Comparison of ENCODE assay signal across 19 cellular contexts in the genomic region with DNA sequence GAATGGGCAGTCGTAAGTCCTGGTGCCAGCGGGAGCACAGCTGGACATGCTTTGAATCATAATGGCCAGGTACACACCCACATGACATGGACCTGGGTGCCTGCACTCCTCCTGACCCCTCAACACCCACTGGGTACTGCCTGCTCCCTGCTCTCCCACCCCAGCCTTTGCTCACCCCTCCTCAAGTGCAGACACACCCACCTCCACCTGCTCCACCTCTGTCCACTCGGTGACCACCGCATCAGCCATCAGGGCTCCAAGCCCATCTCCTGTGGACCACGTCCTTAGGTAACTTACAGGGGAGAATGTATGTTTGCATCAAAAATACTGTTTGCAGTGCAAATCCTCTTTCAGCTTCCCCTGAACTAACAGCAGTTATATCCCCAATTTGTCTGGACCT.
DNase-seq lines count a peak whose midpoint lies in the region; ATAC-seq and TF ChIP-seq lines count a peak whose summit lies in the region.
"Had no signal": no experiment of that assay in that cellular context is flagged by ENCODE, and none has a peak within 500 bp of the region (broad histone marks: within the 10 kb centered on the region; RNA-seq: fewer than 3 reads in every experiment).

No MANE protein-coding gene starts in this region.

- peak overlapping the region; percentile 15 for H3K27ac Mint-ChIP-seq in neural progenitor cell
- H3K27ac Mint-ChIP-seq: B cell; CD4-positive, alpha-beta T cell; HFFc6 had no signal

- intact Hi-C loops in tibial artery (cut with DNase I; ENCODE audit: low total_unique reads): no loop called here
- intact Hi-C loops in colonic mucosa (cut with DNase I): no loop called here

- H3K27me3 ChIP-seq in RWPE2 (ENCODE audit: insufficient read depth, poor library complexity, severe bottlenecking) (no peaks in the 10 kb centered on the region), neural progenitor cell (no peaks in the 10 kb centered on the region), tibial artery (peaks cover 0 to 4% of the 10 kb centered on the region in 2 donors), colonic mucosa (no peaks in the 10 kb centered on the region)
- H3K27me3 ChIP-seq: BLaER1 had no signal

- ATAC-seq in RWPE2 (ENCODE audit: low read depth) (no peak), GM18505 (IDR thresholded peaks at IDR 0.05; ENCODE audit: unreplicated experiment) (no peak)
- ATAC-seq: GM12878 had no signal

- peaks cover 22% of the 10 kb centered on the region for H3K9me3 Mint-ChIP-seq in neural progenitor cell

- H2AFZ ChIP-seq in neural progenitor cell (replicated peaks): no peak overlapping the region

- peaks cover 4% of the 10 kb centered on the region for H3F3A ChIP-seq in neural progenitor cell (ENCODE audit: low read depth)

- H3K79me2 ChIP-seq in neural progenitor cell (ENCODE audit: low read depth): no peaks in the 10 kb centered on the region

- DNase-seq in RWPE2 (ENCODE audit: low spot score) (peak; percentile 28), neural progenitor cell (ENCODE audit: low spot score) (no peak), tibial artery (peak; percentile 2 to 28), NCI-H510A (lab: John Stamatoyannopoulos, UW) (no peak), colonic mucosa (no peak)
- DNase-seq: CD4-positive, alpha-beta T cell; CD8-positive, alpha-beta memory T cell; DMS 273 treated with DMSO at 0.1 percent for 48 hours; DMS79; EL; GDM1; GOT3; HFFc6 had no signal

- no peaks in the 10 kb centered on the region for H3K9me3 ChIP-seq in RWPE2 (ENCODE audit: severe bottlenecking)
- no peaks in the 10 kb centered on the region for H3K9me3 ChIP-seq in neural progenitor cell (ENCODE audit: low read depth)
- peaks cover 0 to 15% (median 14%) of the 10 kb centered on the region in 3 donors for H3K9me3 ChIP-seq in tibial artery
- H3K9me3 ChIP-seq in colonic mucosa: no peaks in the 10 kb centered on the region

- no peak overlapping the region for H3K9ac ChIP-seq in neural progenitor cell
- H3K9ac ChIP-seq in colonic mucosa (ENCODE audit: low read depth in 2 of 2, low read length in 2 of 2): no peak overlapping the region
- H3K9ac ChIP-seq: BLaER1 had no signal

- TF ChIP-seq POLR2A in GM18505 (IDR thresholded peaks at IDR 0.05; ENCODE audit: borderline replicate concordance, extremely low read depth, insufficient read depth, insufficient read length): no peak

- no peaks in the 10 kb centered on the region for H3K36me3 Mint-ChIP-seq in neural progenitor cell

- H3K4me2 ChIP-seq in neural progenitor cell: no peak overlapping the region
- H3K4me2 ChIP-seq: BLaER1 had no signal

- H3K27ac ChIP-seq in RWPE2 (ENCODE audit: poor library complexity, severe bottlenecking) (no peak overlapping the region), neural progenitor cell (no peak overlapping the region), tibial artery (no peak overlapping the region), colonic mucosa (no peak overlapping the region)
- H3K27ac ChIP-seq: BLaER1, C4-2B had no signal

- H3K4me3 ChIP-seq in RWPE2 (ENCODE audit: severe bottlenecking) (no peak overlapping the region), neural progenitor cell (no peak overlapping the region), tibial artery (no peak overlapping the region), colonic mucosa (no peak overlapping the region)
- H3K4me3 ChIP-seq: BLaER1, GM12878, HAP-1 had no signal

- H3K36me3 ChIP-seq in RWPE2 (ENCODE audit: low read depth): no peaks in the 10 kb centered on the region
- H3K36me3 ChIP-seq in neural progenitor cell: no peaks in the 10 kb centered on the region
- no peaks in the 10 kb centered on the region for H3K36me3 ChIP-seq in tibial artery
- H3K36me3 ChIP-seq in colonic mucosa: no peaks in the 10 kb centered on the region

- H3K4me1 ChIP-seq in RWPE2 (ENCODE audit: insufficient read depth, poor library complexity, severe bottlenecking): no peaks in the 10 kb centered on the region
- no peaks in the 10 kb centered on the region for H3K4me1 ChIP-seq in neural progenitor cell
- H3K4me1 ChIP-seq in tibial artery: no peaks in the 10 kb centered on the region
- H3K4me1 ChIP-seq in colonic mucosa: no peaks in the 10 kb centered on the region
- H3K4me1 ChIP-seq: HAP-1 had no signal

- H4K20me1 ChIP-seq in neural progenitor cell (ENCODE audit: low read depth): no peaks in the 10 kb centered on the region

- no peak overlapping the region for H3K4me3 Mint-ChIP-seq in neural progenitor cell
- H3K4me3 Mint-ChIP-seq: B cell; CD4-positive, alpha-beta T cell; CD8-positive, alpha-beta memory T cell; HFFc6 had no signal

- H3K4me1 Mint-ChIP-seq in neural progenitor cell: no peaks in the 10 kb centered on the region
- H3K4me1 Mint-ChIP-seq: B cell; CD8-positive, alpha-beta memory T cell had no signal

- H3K27me3 Mint-ChIP-seq in neural progenitor cell (ENCODE audit: insufficient read depth, low read depth): peaks cover 3% of the 10 kb centered on the region
- H3K27me3 Mint-ChIP-seq: B cell; CD4-positive, alpha-beta T cell; CD8-positive, alpha-beta memory T cell had no signal

- TF ChIP-seq CTCF in RWPE2 (IDR thresholded peaks at IDR 0.05; ENCODE audit: poor library complexity, severe bottlenecking) (no peak), neural progenitor cell (IDR thresholded peaks at IDR 0.05) (no peak), tibial artery (IDR thresholded peaks at IDR 0.05) (no peak), colonic mucosa (IDR thresholded peaks at IDR 0.05) (no peak)

Comparison
In these comparisons a context has a peak if more than half of its experiments do, and no peak if none do; other contexts are left out.
1. DNase-seq: peak in RWPE2 (single experiment) and tibial artery (2 of 2); none in neural progenitor cell (single experiment), NCI-H510A (single experiment) and colonic mucosa (single experiment).